Comparison of ENCODE assay signal across 21 cellular contexts in genomic region chr7:5796076-5796475, GRCh38. TPM values are rescaled to one million over a fixed set of nuclear protein-coding genes. Genes with fewer than 3 reads are reported as not detected.
DNase-seq lines count a peak whose midpoint lies in the region; ATAC-seq, FAIRE-seq and TF ChIP-seq lines count a peak whose summit lies in the region.
"Had no signal": no experiment of that assay in that cellular context is flagged by ENCODE, and none has a peak within 500 bp of the region (broad histone marks: within the 10 kb centered on the region; RNA-seq: fewer than 3 reads in every experiment).

No MANE protein-coding gene starts in this region.

- no TSS peak for BruUV-seq in K562 (replicated peaks; lab: Mats Ljungman, UMichigan)

- no peak overlapping the region for H3K9ac ChIP-seq in K562 (ENCODE audit: insufficient read depth in 1 of 2, low read depth in 2 of 2, low read length in 2 of 2)
- H3K9ac ChIP-seq: GM23248 had no signal

- H3K27me3 ChIP-seq in HAP-1 (ENCODE audit: low read depth) (no peaks in the 10 kb centered on the region), K562 (ENCODE audit: control insufficient read depth in 2 of 2, insufficient read depth in 2 of 2, low read length in 2 of 2) (no peaks in the 10 kb centered on the region), transverse colon (no peaks in the 10 kb centered on the region), right cardiac atrium (ENCODE audit: control insufficient read depth, insufficient read depth) (no peaks in the 10 kb centered on the region)

- H3K9me1 ChIP-seq in K562 (ENCODE audit: control insufficient read depth, insufficient read depth, low read length) = no peaks in the 10 kb centered on the region

- 60% methylated on average over 8 of the region's 8 CpGs for WGBS in K562 (ENCODE audit: insufficient coverage, low coverage, missing lambda C conversion rate)
- 40 to 62% methylated on average over 7 to 8 of the region's 8 CpGs for WGBS in transverse colon (ENCODE audit: low coverage in 1 of 2), 2 donors
- WGBS in right cardiac atrium = 65% methylated on average over 8 of the region's 8 CpGs

- intact Hi-C loops in K562 (cut with micrococcal nuclease) = no loop called here
- intact Hi-C loops in left colon (cut with DNase I, micrococcal nuclease) = no loop called here
- intact Hi-C loops in transverse colon (cut with DNase I; ENCODE audit: low total_unique reads) = no loop called here
- intact Hi-C loops in right cardiac atrium (cut with DNase I) = no loop called here

- H3K27me3 Mint-ChIP-seq in T-cell = no peaks in the 10 kb centered on the region
- H3K27me3 Mint-ChIP-seq: CD4-positive, alpha-beta memory T cell had no signal

- no peak for FAIRE-seq in K562 (lab: Jason Lieb, UNC)
- FAIRE-seq: A204.1, GM12878, GM19239 had no signal

- H3K4me1 ChIP-seq in HAP-1 (peaks cover 9% of the 10 kb centered on the region), K562 (replicated peaks in 1 of 2; ENCODE audit: control insufficient read depth in 2 of 2, insufficient read depth in 2 of 2, low read length in 2 of 2) (peaks cover 10 to 20% of the 10 kb centered on the region in 2 experiments), transverse colon (no peaks in the 10 kb centered on the region), right cardiac atrium (ENCODE audit: control insufficient read depth, insufficient read depth, low read length) (no peaks in the 10 kb centered on the region)

- H3K79me2 ChIP-seq in K562 (ENCODE audit: control insufficient read depth, insufficient read depth, low read length) = no peaks in the 10 kb centered on the region

- H3K36me3 ChIP-seq in HAP-1 (replicated peaks) = no peaks in the 10 kb centered on the region
- no peaks in the 10 kb centered on the region for H3K36me3 ChIP-seq in K562 (ENCODE audit: control insufficient read depth, insufficient read depth, low read length)
- H3K36me3 ChIP-seq in transverse colon = no peaks in the 10 kb centered on the region

- no peak for TF ChIP-seq RAD21 in K562 (CRISPR knock-in tag; conservative IDR thresholded peaks at IDR 0.05 in 1 of 2, IDR thresholded peaks at IDR 0.05 in 1 of 2)

- POLR2A ChIA-PET in K562 (lab: Yijun Ruan, JAX) (interaction anchor here (1.6 kb wide), 1 partner anchor 30 kb away, joined by 3 read pairs; no protein-coding TSS in a partner anchor), T-cell (lab: Charles Lee) (no interaction called here)

- TF ChIP-seq EP300 in K562 (IDR thresholded peaks at IDR 0.05; ENCODE audit: low read length) = no peak
- TF ChIP-seq EP300 in transverse colon (IDR thresholded peaks at IDR 0.05; ENCODE audit: low read depth) = no peak

- TF ChIP-seq POLR2A in K562 (conservative IDR thresholded peaks at IDR 0.05) (no peak), transverse colon (IDR thresholded peaks at IDR 0.05) (no peak)

- no peak overlapping the region for H3K4me3 Mint-ChIP-seq in T-cell
- H3K4me3 Mint-ChIP-seq: CD4-positive, alpha-beta memory T cell; H9; HFFc6 had no signal

- no peaks in the 10 kb centered on the region for H3K9me3 Mint-ChIP-seq in T-cell
- H3K9me3 Mint-ChIP-seq: HFFc6 had no signal

- CTCF ChIA-PET in K562 (lab: Yijun Ruan, JAX; ENCODE audit: low intra/inter-chr PET ratio) (no interaction called here), T-cell (lab: Charles Lee) (interaction anchor here in 1 of 2 donors (0.5 kb wide), 1 partner anchor 19 kb away, joined by 4 read pairs; no protein-coding TSS in a partner anchor)

- in situ Hi-C loops in HAP-1 (cut with MboI; ENCODE audit: low sequenced_read_pairs) (no loop called here), K562 (cut with MboI) (no loop called here), transverse colon (cut with MboI; ENCODE audit: low pct_ligation_motif_present in 1 of 4, low pct_unique_long_range_greater_than_20kb in 1 of 4, low sequenced_read_pairs in 3 of 4) (no loop called here)

- H3K4me1 Mint-ChIP-seq in T-cell = peaks cover 0 to 6% (median 4%) of the 10 kb centered on the region in 3 donors

- H3K36me3 Mint-ChIP-seq in T-cell = no peaks in the 10 kb centered on the region
- H3K36me3 Mint-ChIP-seq: CD4-positive, alpha-beta memory T cell had no signal

- no peak overlapping the region for H3K4me2 ChIP-seq in K562 (ENCODE audit: insufficient read depth, low read length)

- ATAC-seq in K562 = no peak
- peak; percentile 54 for ATAC-seq in left colon
- ATAC-seq in T-cell (replicated peaks in 1 of 4) = no peak
- ATAC-seq in right cardiac atrium = no peak
- ATAC-seq: GM12878 had no signal

- DNase-seq in HAP-1 (ENCODE audit: low spot score in 2 of 2) (peak; percentile 77 to 82), K562 (ENCODE audit: extremely low read depth in 1 of 4, low spot score in 3 of 4) (no peak), left colon (no peak), transverse colon (peak; percentile 37), T-cell (no peak), CD1c-positive myeloid dendritic cell (ENCODE audit: extremely low spot score) (no peak), right cardiac atrium (no peak), NCI-H1417 (lab: John Stamatoyannopoulos, UW) (no peak)
- DNase-seq: ACHN; CD4-positive, alpha-beta memory T cell; DMS 273 treated with DMSO at 0.1 percent for 48 hours; DND-41; EL; GM23248; H9; HFFc6 had no signal

- no peaks in the 10 kb centered on the region for H3K9me3 ChIP-seq in HAP-1
- no peaks in the 10 kb centered on the region for H3K9me3 ChIP-seq in K562 (replicated peaks; ENCODE audit: control insufficient read depth, insufficient read depth, low read depth, low read length)
- H3K9me3 ChIP-seq in transverse colon = no peaks in the 10 kb centered on the region
- no peaks in the 10 kb centered on the region for H3K9me3 ChIP-seq in right cardiac atrium (ENCODE audit: control insufficient read depth, low read length)

- H2AFZ ChIP-seq in K562 (ENCODE audit: low read depth, low read length) = 0 out of 2 replicates have a peak overlapping the region, but pooled peaks have one; percentile 47
- H2AFZ ChIP-seq: GM23248 had no signal

- H3K4me3 ChIP-seq in HAP-1 (no peak overlapping the region), K562 (no peak overlapping the region), transverse colon (no peak overlapping the region), right cardiac atrium (ENCODE audit: low read length) (no peak overlapping the region)
- H3K4me3 ChIP-seq: GM12878, GM23248 had no signal

- H3K27ac Mint-ChIP-seq in T-cell = no peak overlapping the region
- H3K27ac Mint-ChIP-seq: HFFc6 had no signal

- H4K20me1 ChIP-seq in K562 (replicated peaks; ENCODE audit: control insufficient read depth, insufficient read depth, low read length) = no peaks in the 10 kb centered on the region

- TF ChIP-seq CTCF in K562 (IDR thresholded peaks at IDR 0.05 in 2 of 3, conservative IDR thresholded peaks at IDR 0.05 in 1 of 3; ENCODE audit: insufficient read depth in 2 of 3, low read depth in 1 of 3, low read length in 3 of 3) = no peak
- no peak for TF ChIP-seq CTCF in transverse colon (IDR thresholded peaks at IDR 0.05)

- H3K27ac ChIP-seq in K562 (ENCODE audit: extremely low read depth, low read depth, low read length) (no peak overlapping the region), transverse colon (no peak overlapping the region), right cardiac atrium (ENCODE audit: low read length) (no peak overlapping the region)
- H3K27ac ChIP-seq: C4-2B, GM23248, HL-60 had no signal

TF ChIP-seq in K562, 482 proteins besides CTCF, POLR2A, EP300 and RAD21:
- TF ChIP-seq ZNF766 (CRISPR knock-in tag; conservative IDR thresholded peaks at IDR 0.05) = no peak

RNA-seq across cellular contexts. Expression of gene RNF216, which starts 14.6 kb away (rescaled TPM):
- 121 and 161 TPM in 2 replicates for total RNA-seq in K562 (2011; cell fraction: chromatin; rRNA removed; ENCODE audit: low replicate concordance)
- 71.5 and 73.4 TPM in 2 replicates for total RNA-seq in K562 (2011; cell fraction: nucleolus; rRNA removed)
- 64.7 and 80.1 TPM in 2 replicates for total RNA-seq in K562 (2011; cell fraction: nucleoplasm; rRNA removed)
- total RNA-seq in K562 (2014; rRNA removed) (18.9 and 19.1 TPM in 2 replicates), K562 (2014; rRNA removed; fragmentation: Illumina TruSeq; extraction: Trizol) (23.4 and 24.0 TPM in 2 replicates), K562 (2015; rRNA removed; fragmentation: Illumina TruSeq; extraction: Trizol) (25.5 and 27.0 TPM in 2 replicates), K562 (2021) (30.6 and 31.5 TPM in 2 replicates), left colon (10 to 100 TPM; 18.9 TPM), transverse colon (10 to 100 TPM; 18.5 to 26.9 (median 23.7) TPM), T-cell (10 to 100 TPM; 79.5 to 96.6 (median 87.4) TPM), right cardiac atrium (10 to 100 TPM; 30.4 to 52.2 (median 31.3) TPM)
- polyA plus RNA-seq in K562 (2011; rRNA removed) (31.3 and 35.0 TPM in 2 replicates), K562 (2014; fragmentation: Illumina TruSeq; extraction: Trizol) (24.7 and 25.5 TPM in 2 replicates), K562 (2014; fragmentation: Nextera tagmentation; extraction: Ambion mirVana) (1 to 10 TPM; 5.0 to 8.8 TPM), K562 (2014; rRNA removed) (28.6 and 32.1 TPM in 2 replicates), right cardiac atrium (24.8 TPM)
- polyA plus RNA-seq in K562 (2011; cell fraction: cytosol; rRNA removed) = 17.2 and 17.8 TPM in 2 replicates
- 91.1 and 92.7 TPM in 2 replicates for polyA plus RNA-seq in K562 (2011; cell fraction: nucleus; rRNA removed)
- polyA plus RNA-seq in K562 (2012) = 19.2 and 26.1 TPM in 2 replicates
- polyA minus RNA-seq in K562 (2011; rRNA and poly(A)+ RNA removed) = 48.7 and 53.2 TPM in 2 replicates
- polyA minus RNA-seq in K562 (2011; cell fraction: cytosol; rRNA and poly(A)+ RNA removed) = 20.9 and 22.3 TPM in 2 replicates
- polyA minus RNA-seq in K562 (2011; cell fraction: nucleus; rRNA and poly(A)+ RNA removed) = 38.4 and 70.9 TPM in 2 replicates

Comparison
In these comparisons a context has a peak if more than half of its experiments do, and no peak if none do; other contexts are left out.
1. DNase-seq: peak in HAP-1 (2 of 2) and transverse colon (single experiment); none in K562 (0 of 4), left colon (0 of 2), T-cell (0 of 34), CD1c-positive myeloid dendritic cell (single experiment), right cardiac atrium (0 of 3) and NCI-H1417 (0 of 3).